ENCODE assay signal across 8 cellular contexts in genomic region chr9:112844771-112845542, GRCh38. TPM values are rescaled to one million over a fixed set of nuclear protein-coding genes. Genes with fewer than 3 reads are reported as not detected.
DNase-seq lines count a peak whose midpoint lies in the region; ATAC-seq and TF ChIP-seq lines count a peak whose summit lies in the region.

No MANE protein-coding gene starts in this region.

- DNase-seq in ACHN, result peak; percentile 73
- peak; percentile 0 for DNase-seq in NCI-H526 treated with DMSO at 0.1 percent for 48 hours (lab: John Stamatoyannopoulos, UW)
- peak; percentile 56 to 74 for DNase-seq in activated CD4-positive, alpha-beta T cell treated with anti-CD3 and anti-CD28 coated beads, Interleukin-2, amount 50 U/mL, for 24 hours (ENCODE audit: low read depth in 1 of 2, low spot score in 1 of 2)
- peak in 9 of 10 donors; percentile 60 to 85 (median 79) for DNase-seq in dorsolateral prefrontal cortex
- DNase-seq in mesenchymal stem cell, result peak; percentile 61
- DNase-seq in stimulated activated CD8-positive, alpha-beta memory T cell treated with anti-CD3 and anti-CD28 coated beads, Interleukin-2, amount 100 ng/mL, for 1 hour (ENCODE audit: low read depth in 2 of 2), result peak; percentile 44 to 54

- H3K4me1 ChIP-seq in mesenchymal stem cell (ENCODE audit: control insufficient read depth, insufficient read depth, low read depth, low read length), result peaks cover 2% of the 10 kb centered on the region

- intact Hi-C loops in dorsolateral prefrontal cortex (cut with DNase I), result no loop called here

- H2BK5ac ChIP-seq in mesenchymal stem cell (ENCODE audit: low read depth, low read length, poor library complexity, severe bottlenecking), result no peak overlapping the region

- H2BK120ac ChIP-seq in mesenchymal stem cell (ENCODE audit: low read depth, low read length), result no peak overlapping the region

- peaks cover 3% of the 10 kb centered on the region for H3K79me1 ChIP-seq in mesenchymal stem cell (replicated peaks; ENCODE audit: low read length, poor library complexity, severe bottlenecking)

- no peak overlapping the region for H3K23ac ChIP-seq in mesenchymal stem cell (ENCODE audit: low read length in 2 of 2)

- H3K4ac ChIP-seq in mesenchymal stem cell (ENCODE audit: low read depth in 1 of 2, low read length in 2 of 2), result no peak overlapping the region

- H3K36me3 ChIP-seq in mesenchymal stem cell (ENCODE audit: control insufficient read depth in 1 of 2, insufficient read depth in 2 of 2, low read depth in 1 of 2, low read length in 2 of 2), result peaks cover 6 to 10% of the 10 kb centered on the region in 2 experiments

- H2AK5ac ChIP-seq in mesenchymal stem cell (ENCODE audit: low read length, severe bottlenecking), result no peak overlapping the region

- no peak overlapping the region for H2BK15ac ChIP-seq in mesenchymal stem cell (ENCODE audit: low read depth, poor library complexity, severe bottlenecking)

- in situ Hi-C loops in ACHN (cut with HindIII; ENCODE audit: low pct_ligation_motif_present, low pct_unique_long_range_greater_than_20kb, low sequenced_read_pairs), result no loop called here

- ATAC-seq in GM18861 (IDR thresholded peaks at IDR 0.05; ENCODE audit: unreplicated experiment) (peak; percentile 87), HG03135 (IDR thresholded peaks at IDR 0.05; ENCODE audit: unreplicated experiment) (peak; percentile 83)

- WGBS in mesenchymal stem cell, result 35% methylated on average over 15 of the region's 15 CpGs

- H2AFZ ChIP-seq in mesenchymal stem cell (ENCODE audit: low read depth, low read length), result no peak overlapping the region

- H3K4me3 ChIP-seq in dorsolateral prefrontal cortex (peak overlapping the region in 1 of 59 donors; percentile 17), mesenchymal stem cell (ENCODE audit: insufficient read depth in 1 of 2, low read depth in 1 of 2, low read length in 2 of 2) (no peak overlapping the region)

- H3K27me3 ChIP-seq in dorsolateral prefrontal cortex, result no peaks in the 10 kb centered on the region
- no peaks in the 10 kb centered on the region for H3K27me3 ChIP-seq in mesenchymal stem cell (ENCODE audit: control insufficient read depth in 1 of 2, insufficient read depth in 1 of 2, low read length in 2 of 2)

- H3K9me3 ChIP-seq in mesenchymal stem cell (ENCODE audit: control insufficient read depth, low read length), result no peaks in the 10 kb centered on the region

- H4K8ac ChIP-seq in mesenchymal stem cell (ENCODE audit: low read length), result no peak overlapping the region

- no peak overlapping the region for H3K14ac ChIP-seq in mesenchymal stem cell (ENCODE audit: low read length in 2 of 2)

- H4K91ac ChIP-seq in mesenchymal stem cell (ENCODE audit: low read length), result no peak overlapping the region

- peak overlapping the region; percentile 53 for H3K9ac ChIP-seq in mesenchymal stem cell (ENCODE audit: low read length)

- no peak overlapping the region for H3K18ac ChIP-seq in mesenchymal stem cell (ENCODE audit: low read depth in 1 of 2, low read length in 2 of 2)

- no peak overlapping the region for H2BK12ac ChIP-seq in mesenchymal stem cell (ENCODE audit: low read length in 2 of 2)

- no peak overlapping the region for H3K4me2 ChIP-seq in mesenchymal stem cell (ENCODE audit: low read length, poor library complexity, severe bottlenecking)

- peak; percentile 85 to 98 (median 95) for TF ChIP-seq CTCF in dorsolateral prefrontal cortex (IDR thresholded peaks at IDR 0.05 in 54 of 56, conservative IDR thresholded peaks at IDR 0.05 in 2 of 56; ENCODE audit: low read depth in 1 of 56, partially characterized antibody in 56 of 56)

- peak overlapping the region in 9 of 59 donors; percentile 3 to 67 (median 33) for H3K27ac ChIP-seq in dorsolateral prefrontal cortex
- no peak overlapping the region for H3K27ac ChIP-seq in mesenchymal stem cell (ENCODE audit: low read length, poor library complexity, severe bottlenecking)

RNA-seq across cellular contexts. Expression of gene SLC46A2, which starts 45.7 kb away (rescaled TPM):
- total RNA-seq in dorsolateral prefrontal cortex, result 1 to 10 TPM in 13 of 120 experiments, under 1 TPM in 87, not detected in 20; 0.18 to 1.8 (median 0.56) TPM
- polyA plus RNA-seq in mesenchymal stem cell (2013, experiment 1 of 2), result not detected
- polyA plus RNA-seq in mesenchymal stem cell (2013, experiment 2 of 2), result not detected

Comparison
In these comparisons a context has a peak if more than half of its experiments do, and no peak if none do; other contexts are left out.
1. DNase-seq: peak in every context shown above with its lines; median percentile 79 in dorsolateral prefrontal cortex; 73 in ACHN; 65 in activated CD4-positive, alpha-beta T cell treated with anti-CD3 and anti-CD28 coated beads, Interleukin-2, amount 50 U/mL, for 24 hours; 61 in mesenchymal stem cell; 49 in stimulated activated CD8-positive, alpha-beta memory T cell treated with anti-CD3 and anti-CD28 coated beads, Interleukin-2, amount 100 ng/mL, for 1 hour; 0 in NCI-H526 treated with DMSO at 0.1 percent for 48 hours.